ENCODE assay signal across 15 cellular contexts in genomic region chr1:222970040-222970439, GRCh38.
"Had no signal": no experiment of that assay in that cellular context is flagged by ENCODE, and none has a peak within 500 bp of the region (broad histone marks: within the 10 kb centered on the region; RNA-seq: fewer than 3 reads in every experiment).

No MANE protein-coding gene starts in this region.

- H3K4me1 ChIP-seq: gastrocnemius medialis, prostate gland, tibial artery had no signal

- DNase-seq: activated CD4-positive, alpha-beta memory T cell treated with anti-CD3 and anti-CD28 coated beads for 36 hours; activated CD4-positive, alpha-beta T cell treated with anti-CD3 and anti-CD28 coated beads for 36 hours; activated CD8-positive, alpha-beta memory T cell treated with anti-CD3 and anti-CD28 coated beads, Interleukin-2, amount 10 ng/mL, durations not matched to agents 7 days and 5 days; amygdala; dorsolateral prefrontal cortex; gastrocnemius medialis; head of caudate nucleus; kidney; stimulated activated CD4-positive, alpha-beta T cell treated with anti-CD3 and anti-CD28 coated beads, Interleukin-2, amount 100 ng/mL, for 24 hours; stimulated activated naive CD4-positive, alpha-beta T cell treated with Interleukin-2 at 50 U/mL for 16 hours; tibial artery had no signal

- H3K9me3 ChIP-seq: gastrocnemius medialis, prostate gland, right atrium auricular region, tibial artery, vagina had no signal

- H3K4me3 ChIP-seq: dorsolateral prefrontal cortex, gastrocnemius medialis, lung, prostate gland, right atrium auricular region, tibial artery, vagina had no signal

- H3K27ac ChIP-seq: dorsolateral prefrontal cortex, gastrocnemius medialis, prostate gland, right atrium auricular region, tibial artery, vagina had no signal

- H3K36me3 ChIP-seq: gastrocnemius medialis, prostate gland, right atrium auricular region, tibial artery, vagina had no signal

- H3K27me3 ChIP-seq: dorsolateral prefrontal cortex, gastrocnemius medialis, right atrium auricular region, tibial artery, vagina had no signal
